Comparison of ENCODE assay signal across 23 cellular contexts in genomic region chr6:79378957-79379356, GRCh38.
DNase-seq lines count a peak whose midpoint lies in the region; ATAC-seq, FAIRE-seq and TF ChIP-seq lines count a peak whose summit lies in the region.
"Had no signal": no experiment of that assay in that cellular context is flagged by ENCODE, and none has a peak within 500 bp of the region (broad histone marks: within the 10 kb centered on the region; RNA-seq: fewer than 3 reads in every experiment).

No MANE protein-coding gene starts in this region.

- ATAC-seq in HepG2 (no peak), right lobe of liver (no peak), K562 (no peak), WTC11 (no peak), HG03432 (IDR thresholded peaks at IDR 0.05; ENCODE audit: unreplicated experiment) (no peak)
- ATAC-seq: CD8-positive, alpha-beta T cell had no signal

- H3K4me1 Mint-ChIP-seq in nephron progenitor cell (peaks cover 22% of the 10 kb centered on the region), WTC11 (peaks cover 20% of the 10 kb centered on the region), osteocyte (ENCODE audit: unreplicated experiment) (peaks cover 36% of the 10 kb centered on the region)
- H3K4me1 Mint-ChIP-seq: B cell had no signal

- CTCF ChIA-PET in HepG2 (lab: Yijun Ruan, JAX; ENCODE audit: low intra/inter-chr PET ratio, low total read pairs), result no interaction called here
- CTCF ChIA-PET in HEK293 (lab: Yijun Ruan, JAX), result interaction anchor here (0.7 kb wide), 1 partner anchor 328 kb away, joined by 3 read pairs; no protein-coding TSS in a partner anchor
- CTCF ChIA-PET in K562 (lab: Yijun Ruan, JAX; ENCODE audit: low intra/inter-chr PET ratio), result no interaction called here
- CTCF ChIA-PET in WTC11 (lab: Charles Lee), result no interaction called here

- FAIRE-seq in HepG2 (lab: Jason Lieb, UNC) (no peak), K562 (lab: Jason Lieb, UNC) (no peak)
- FAIRE-seq: D721Med, G401.6, GM12891, GM19239 had no signal

- H3K27ac ChIP-seq in HepG2 (ENCODE audit: extremely low read length, insufficient read depth, low read length), result no peak overlapping the region
- no peak overlapping the region for H3K27ac ChIP-seq in right lobe of liver
- no peak overlapping the region for H3K27ac ChIP-seq in HEK293 (ENCODE audit: extremely low read depth, low read depth, low read length)
- no peak overlapping the region for H3K27ac ChIP-seq in K562 (ENCODE audit: extremely low read depth, low read depth, low read length)
- H3K27ac ChIP-seq: 22Rv1; BLaER1 treated with 17β-estradiol and CSF1 and Interleukin-3, amounts not matched to agents 10 nM and 100 nM; C4-2B had no signal

- in situ Hi-C loops in HepG2 (cut with HindIII; ENCODE audit: extremely low pct_ligation_motif_present, low pct_unique_long_range_greater_than_20kb) (no loop called here), K562 (cut with MboI) (no loop called here)

- no peak for DNase-seq in HepG2 (ENCODE audit: low spot score)
- DNase-seq in right lobe of liver, result no peak
- no peak for DNase-seq in K562 (ENCODE audit: extremely low read depth in 1 of 4, low spot score in 3 of 4)
- no peak for DNase-seq in nephron progenitor cell
- DNase-seq in WTC11 (ENCODE audit: low spot score), result no peak
- no peak for DNase-seq in osteocyte (ENCODE audit: extremely low spot score, unreplicated experiment)
- DNase-seq: AML-193; Caco-2; Calu3; CD4-positive, alpha-beta T cell; CD8-positive, alpha-beta T cell; DMS79 treated with DMSO at 0.1 percent for 48 hours; GF-D8 had no signal

- no peak overlapping the region for H3K9ac ChIP-seq in HepG2 (ENCODE audit: insufficient read depth, low read depth, low read length)
- no peak overlapping the region for H3K9ac ChIP-seq in K562 (ENCODE audit: insufficient read depth in 1 of 2, low read depth in 2 of 2, low read length in 2 of 2)
- H3K9ac ChIP-seq: BLaER1 treated with 17β-estradiol and CSF1 and Interleukin-3, amounts not matched to agents 10 nM and 100 nM had no signal

- H3K27me3 ChIP-seq in HepG2 (ENCODE audit: control insufficient read depth in 1 of 2, insufficient read depth in 2 of 2, low read length in 2 of 2) (no peaks in the 10 kb centered on the region), right lobe of liver (no peaks in the 10 kb centered on the region), K562 (ENCODE audit: control insufficient read depth in 2 of 2, insufficient read depth in 2 of 2, low read length in 2 of 2) (no peaks in the 10 kb centered on the region)
- H3K27me3 ChIP-seq: BLaER1 treated with 17β-estradiol and CSF1 and Interleukin-3, amounts not matched to agents 10 nM and 100 nM had no signal

- no peak overlapping the region for H3K4me2 ChIP-seq in HepG2 (ENCODE audit: low read depth, low read length)
- H3K4me2 ChIP-seq in K562 (ENCODE audit: insufficient read depth, low read length), result no peak overlapping the region
- H3K4me2 ChIP-seq: BLaER1 treated with 17β-estradiol and CSF1 and Interleukin-3, amounts not matched to agents 10 nM and 100 nM had no signal

- H3K27me3 Mint-ChIP-seq in nephron progenitor cell (ENCODE audit: low read depth, poor library complexity), result peaks cover 7% of the 10 kb centered on the region
- no peaks in the 10 kb centered on the region for H3K27me3 Mint-ChIP-seq in WTC11 (ENCODE audit: low read depth)
- H3K27me3 Mint-ChIP-seq in osteocyte (ENCODE audit: unreplicated experiment), result peaks cover 9% of the 10 kb centered on the region
- H3K27me3 Mint-ChIP-seq: B cell; CD4-positive, alpha-beta T cell had no signal

- H3K9me3 Mint-ChIP-seq in nephron progenitor cell (no peaks in the 10 kb centered on the region), WTC11 (peaks cover 10% of the 10 kb centered on the region; the same call in 1 of the 2 replicates), osteocyte (ENCODE audit: unreplicated experiment) (no peaks in the 10 kb centered on the region)
- H3K9me3 Mint-ChIP-seq: CD4-positive, alpha-beta T cell; CD8-positive, alpha-beta T cell had no signal

- no peaks in the 10 kb centered on the region for H3K9me1 ChIP-seq in K562 (ENCODE audit: control insufficient read depth, insufficient read depth, low read length)

- TF ChIP-seq POLR2A in HepG2 (IDR thresholded peaks at IDR 0.05; ENCODE audit: insufficient read depth in 1 of 2, low read depth in 2 of 2, low read length in 2 of 2) (no peak), right lobe of liver (IDR thresholded peaks at IDR 0.05) (no peak), K562 (conservative IDR thresholded peaks at IDR 0.05) (no peak)

- H3K36me3 Mint-ChIP-seq in nephron progenitor cell (ENCODE audit: low read depth) (no peaks in the 10 kb centered on the region), WTC11 (no peaks in the 10 kb centered on the region), osteocyte (ENCODE audit: unreplicated experiment) (no peaks in the 10 kb centered on the region)
- H3K36me3 Mint-ChIP-seq: CD8-positive, alpha-beta T cell had no signal

- H2AFZ ChIP-seq in HepG2 (ENCODE audit: low read length) (no peak overlapping the region), K562 (ENCODE audit: low read depth, low read length) (no peak overlapping the region)

- no peak overlapping the region for H3K4me3 Mint-ChIP-seq in nephron progenitor cell
- H3K4me3 Mint-ChIP-seq in WTC11, result no peak overlapping the region
- no peak overlapping the region for H3K4me3 Mint-ChIP-seq in osteocyte (ENCODE audit: unreplicated experiment)
- H3K4me3 Mint-ChIP-seq: B cell; CD4-positive, alpha-beta T cell; CD8-positive, alpha-beta T cell had no signal

- intact Hi-C loops in HepG2 (cut with micrococcal nuclease; ENCODE audit: unreplicated experiment) (no loop called here), right lobe of liver (cut with DNase I) (no loop called here), K562 (cut with micrococcal nuclease) (no loop called here)

- H3K4me1 ChIP-seq in HepG2 (ENCODE audit: insufficient read depth, low read length) (no peaks in the 10 kb centered on the region), right lobe of liver (peaks cover 0 to 5% (median 0%) of the 10 kb centered on the region in 4 donors), HEK293 (ENCODE audit: control insufficient read depth, insufficient read depth, low read length) (peaks cover 13% of the 10 kb centered on the region), K562 (replicated peaks in 1 of 2; ENCODE audit: control insufficient read depth in 2 of 2, insufficient read depth in 2 of 2, low read length in 2 of 2) (no peaks in the 10 kb centered on the region; a peak in 1 of 5 replicates)

- H3K27ac Mint-ChIP-seq in nephron progenitor cell (peak overlapping the region; percentile 39), WTC11 (no peak overlapping the region), osteocyte (ENCODE audit: unreplicated experiment) (no peak overlapping the region)
- H3K27ac Mint-ChIP-seq: B cell; CD4-positive, alpha-beta T cell; CD8-positive, alpha-beta T cell had no signal

- TF ChIP-seq CTCF in HepG2 (CRISPR knock-in tag; IDR thresholded peaks at IDR 0.05), result no peak
- TF ChIP-seq CTCF in right lobe of liver (IDR thresholded peaks at IDR 0.05), result no peak
- no peak for TF ChIP-seq CTCF in HEK293 (tag by site-specific recombination; IDR thresholded peaks at IDR 0.05)
- TF ChIP-seq CTCF in K562 (IDR thresholded peaks at IDR 0.05 in 2 of 3, conservative IDR thresholded peaks at IDR 0.05 in 1 of 3; ENCODE audit: insufficient read depth in 2 of 3, low read depth in 1 of 3, low read length in 3 of 3), result no peak
- no peak for TF ChIP-seq CTCF in nephron progenitor cell (IDR thresholded peaks at IDR 0.05)
- no peak for TF ChIP-seq CTCF in WTC11 (IDR thresholded peaks at IDR 0.05)
- TF ChIP-seq CTCF in osteocyte (IDR thresholded peaks at IDR 0.05), result no peak

- BruUV-seq in HepG2 (replicated peaks; lab: Mats Ljungman, UMichigan) (no TSS peak), K562 (replicated peaks; lab: Mats Ljungman, UMichigan) (no TSS peak)

- POLR2A ChIA-PET in HepG2 (lab: Yijun Ruan, JAX) (no interaction called here), HEK293 (lab: Yijun Ruan, JAX) (no interaction called here), K562 (lab: Yijun Ruan, JAX) (no interaction called here), WTC11 (lab: Charles Lee) (no interaction called here)

- H3K9me3 ChIP-seq in HepG2 (ENCODE audit: low read length), result no peaks in the 10 kb centered on the region
- no peaks in the 10 kb centered on the region for H3K9me3 ChIP-seq in right lobe of liver
- no peaks in the 10 kb centered on the region for H3K9me3 ChIP-seq in HEK293 (ENCODE audit: control insufficient read depth, insufficient read depth, low read depth, low read length)
- no peaks in the 10 kb centered on the region for H3K9me3 ChIP-seq in K562 (replicated peaks; ENCODE audit: control insufficient read depth, insufficient read depth, low read depth, low read length)
- H3K9me3 ChIP-seq: BLaER1 treated with 17β-estradiol and CSF1 and Interleukin-3, amounts not matched to agents 10 nM and 100 nM; Caco-2 had no signal

- H3K36me3 ChIP-seq in HepG2 (replicated peaks in 1 of 2; ENCODE audit: control insufficient read depth in 1 of 2, insufficient read depth in 2 of 2, low read length in 2 of 2), result no peaks in the 10 kb centered on the region
- H3K36me3 ChIP-seq in right lobe of liver, result no peaks in the 10 kb centered on the region
- H3K36me3 ChIP-seq in HEK293 (ENCODE audit: control insufficient read depth in 2 of 2, insufficient read depth in 1 of 2, low read length in 2 of 2), result no peaks in the 10 kb centered on the region
- no peaks in the 10 kb centered on the region for H3K36me3 ChIP-seq in K562 (ENCODE audit: control insufficient read depth, insufficient read depth, low read length)
- H3K36me3 ChIP-seq: BLaER1 treated with 17β-estradiol and CSF1 and Interleukin-3, amounts not matched to agents 10 nM and 100 nM had no signal

- 70% methylated on average over 5 of the region's 5 CpGs for WGBS in HepG2 (ENCODE audit: low lambda C conversion rate)
- WGBS in right lobe of liver (ENCODE audit: insufficient coverage, low coverage, low lambda C conversion rate, missing lambda C conversion rate), result 81% methylated on average over 3 of the region's 5 CpGs
- WGBS in K562 (ENCODE audit: insufficient coverage, low coverage, missing lambda C conversion rate), result 16% methylated on average over 3 of the region's 5 CpGs

- TF ChIP-seq EP300 in HepG2 (IDR thresholded peaks at IDR 0.05; ENCODE audit: low read depth in 2 of 2, low read length in 2 of 2) (no peak), HepG2 (CRISPR knock-in tag; IDR thresholded peaks at IDR 0.05; ENCODE audit: borderline replicate concordance) (no peak), K562 (IDR thresholded peaks at IDR 0.05; ENCODE audit: low read length) (no peak)

- H3K79me2 ChIP-seq in HepG2 (ENCODE audit: insufficient read depth, low read length) (no peaks in the 10 kb centered on the region), K562 (ENCODE audit: control insufficient read depth, insufficient read depth, low read length) (no peaks in the 10 kb centered on the region)

- TF ChIP-seq RAD21 in HepG2 (CRISPR knock-in tag; IDR thresholded peaks at IDR 0.05), result no peak
- no peak for TF ChIP-seq RAD21 in K562 (CRISPR knock-in tag; conservative IDR thresholded peaks at IDR 0.05 in 1 of 2, IDR thresholded peaks at IDR 0.05 in 1 of 2)

- H3K4me3 ChIP-seq in HepG2 (replicated peaks in 1 of 3; ENCODE audit: insufficient read depth in 1 of 3, low read depth in 2 of 3, low read length in 3 of 3), result no peak overlapping the region
- no peak overlapping the region for H3K4me3 ChIP-seq in right lobe of liver
- H3K4me3 ChIP-seq in HEK293 (ENCODE audit: low read depth, low read length), result no peak overlapping the region
- H3K4me3 ChIP-seq in K562, result no peak overlapping the region
- H3K4me3 ChIP-seq: BLaER1 treated with 17β-estradiol and CSF1 and Interleukin-3, amounts not matched to agents 10 nM and 100 nM had no signal

- H4K20me1 ChIP-seq in HepG2 (ENCODE audit: insufficient read depth, low read length) (no peaks in the 10 kb centered on the region), K562 (replicated peaks; ENCODE audit: control insufficient read depth, insufficient read depth, low read length) (no peaks in the 10 kb centered on the region)
- H4K20me1 ChIP-seq: BLaER1 treated with 17β-estradiol and CSF1 and Interleukin-3, amounts not matched to agents 10 nM and 100 nM had no signal

Comparison
In these comparisons a context has a peak if more than half of its experiments do, and no peak if none do; other contexts are left out.
1. Of the 241 proteins assayed by ChIP-seq in both HepG2 and K562: peak only in HepG2: none; only in K562: MAFG; in both: MAFF and MAFK; in neither: 238.